ENCODE assay signal across 1 cellular context in the genomic region with DNA sequence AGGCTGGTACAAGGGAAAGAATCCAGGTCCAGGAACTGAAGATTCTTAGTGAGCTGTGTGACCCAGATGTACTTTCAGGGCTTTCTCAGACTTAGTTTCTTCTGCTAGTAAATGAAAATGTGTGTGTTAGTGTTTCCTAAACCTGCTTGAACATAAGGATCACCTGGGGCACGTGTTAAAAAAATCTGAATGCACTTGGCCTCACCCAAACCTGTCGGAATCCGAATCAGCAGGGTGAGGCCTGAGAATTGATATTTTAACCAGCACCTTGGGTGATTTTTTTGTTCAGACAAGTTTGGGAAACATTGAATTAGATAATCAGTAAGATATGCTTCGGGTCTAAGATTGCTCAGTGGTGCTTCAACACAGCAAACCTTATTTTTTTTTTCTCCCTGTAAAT.
TF ChIP-seq lines count a peak whose summit lies in the region.

No MANE protein-coding gene starts in this region.

TF ChIP-seq in HCT116, 20 proteins besides CTCF, POLR2A, EP300 and RAD21 (continued from another document):
- TF ChIP-seq, protein P1, sequence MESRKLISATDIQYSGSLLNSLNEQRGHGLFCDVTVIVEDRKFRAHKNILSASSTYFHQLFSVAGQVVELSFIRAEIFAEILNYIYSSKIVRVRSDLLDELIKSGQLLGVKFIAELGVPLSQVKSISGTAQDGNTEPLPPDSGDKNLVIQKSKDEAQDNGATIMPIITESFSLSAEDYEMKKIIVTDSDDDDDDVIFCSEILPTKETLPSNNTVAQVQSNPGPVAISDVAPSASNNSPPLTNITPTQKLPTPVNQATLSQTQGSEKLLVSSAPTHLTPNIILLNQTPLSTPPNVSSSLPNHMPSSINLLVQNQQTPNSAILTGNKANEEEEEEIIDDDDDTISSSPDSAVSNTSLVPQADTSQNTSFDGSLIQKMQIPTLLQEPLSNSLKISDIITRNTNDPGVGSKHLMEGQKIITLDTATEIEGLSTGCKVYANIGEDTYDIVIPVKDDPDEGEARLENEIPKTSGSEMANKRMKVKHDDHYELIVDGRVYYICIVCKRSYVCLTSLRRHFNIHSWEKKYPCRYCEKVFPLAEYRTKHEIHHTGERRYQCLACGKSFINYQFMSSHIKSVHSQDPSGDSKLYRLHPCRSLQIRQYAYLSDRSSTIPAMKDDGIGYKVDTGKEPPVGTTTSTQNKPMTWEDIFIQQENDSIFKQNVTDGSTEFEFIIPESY (IDR thresholded peaks at IDR 0.05; ENCODE audit: extremely low read depth, insufficient replicate concordance, low read length): no peak
- TF ChIP-seq ZNF274 (IDR thresholded peaks at IDR 0.05; ENCODE audit: low read depth, low read length) (no peak), SIN3A (IDR thresholded peaks at IDR 0.05; ENCODE audit: low read depth) (no peak), SP1 (IDR thresholded peaks at IDR 0.05; ENCODE audit: low read depth) (no peak)
